Comparison of ENCODE assay signal across 18 cellular contexts in the genomic region with DNA sequence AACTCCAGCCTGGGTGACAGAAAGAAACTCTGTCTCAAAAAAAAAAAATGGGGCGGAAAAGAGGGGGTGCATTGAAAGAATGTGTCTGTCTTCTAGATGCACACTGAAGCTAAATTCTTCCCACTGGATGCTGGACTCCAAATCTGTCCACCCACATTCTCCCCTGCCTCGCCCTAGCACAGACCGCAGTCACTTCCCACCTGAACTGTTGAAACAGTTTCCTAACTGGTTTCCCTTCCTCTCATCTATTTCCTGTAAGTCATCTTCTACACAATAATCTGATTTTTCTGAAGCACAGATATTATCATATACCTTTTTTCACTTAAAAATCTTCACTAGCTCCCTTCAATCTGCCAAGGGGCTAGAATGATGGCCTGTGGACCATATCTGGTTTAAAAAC. TPM values are rescaled to one million over a fixed set of nuclear protein-coding genes. Genes with fewer than 3 reads are reported as not detected.
DNase-seq lines count a peak whose midpoint lies in the region; ATAC-seq lines count a peak whose summit lies in the region.
"Had no signal": no experiment of that assay in that cellular context is flagged by ENCODE, and none has a peak within 500 bp of the region (broad histone marks: within the 10 kb centered on the region; RNA-seq: fewer than 3 reads in every experiment).

No MANE protein-coding gene starts in this region.

- H3K27ac Mint-ChIP-seq in T-helper 2 cell treated with Interferon-gamma antibody and Interleukin-4, amounts not matched to agents 5 μg/mL and 100 μg/mL, for 36 hours, result peak overlapping the region; percentile 87
- peak overlapping the region; percentile 76 for H3K27ac Mint-ChIP-seq in activated naive CD8-positive, alpha-beta T cell treated with anti-CD3 and anti-CD28 coated beads, Interleukin-2, amount 10 ng/mL, durations not matched to agents 7 days and 5 days
- H3K27ac Mint-ChIP-seq: H9 had no signal

- peaks cover 10% of the 10 kb centered on the region for H3K9me3 Mint-ChIP-seq in T-helper 2 cell treated with Interferon-gamma antibody and Interleukin-4, amounts not matched to agents 5 μg/mL and 100 μg/mL, for 36 hours
- peaks cover 1% of the 10 kb centered on the region for H3K9me3 Mint-ChIP-seq in activated naive CD8-positive, alpha-beta T cell treated with anti-CD3 and anti-CD28 coated beads, Interleukin-2, amount 10 ng/mL, durations not matched to agents 7 days and 5 days

- H3K36me3 Mint-ChIP-seq in T-helper 2 cell treated with Interferon-gamma antibody and Interleukin-4, amounts not matched to agents 5 μg/mL and 100 μg/mL, for 36 hours (ENCODE audit: low read depth), result peaks cover 2% of the 10 kb centered on the region
- H3K36me3 Mint-ChIP-seq in activated naive CD8-positive, alpha-beta T cell treated with anti-CD3 and anti-CD28 coated beads, Interleukin-2, amount 10 ng/mL, durations not matched to agents 7 days and 5 days, result peaks cover 1% of the 10 kb centered on the region

- H3K4me3 Mint-ChIP-seq in T-helper 2 cell treated with Interferon-gamma antibody and Interleukin-4, amounts not matched to agents 5 μg/mL and 100 μg/mL, for 36 hours, result peak overlapping the region; percentile 71
- H3K4me3 Mint-ChIP-seq in activated naive CD8-positive, alpha-beta T cell treated with anti-CD3 and anti-CD28 coated beads, Interleukin-2, amount 10 ng/mL, durations not matched to agents 7 days and 5 days, result peak overlapping the region; percentile 24
- H3K4me3 Mint-ChIP-seq: H9 had no signal

- POLR2A ChIA-PET in activated naive CD8-positive, alpha-beta T cell treated with anti-CD3 and anti-CD28 coated beads, Interleukin-2, amount 10 ng/mL, durations not matched to agents 7 days and 5 days (lab: Charles Lee), result interaction anchor here (2.1 kb wide), 1 partner anchor 21 kb away, joined by 8 read pairs; a partner anchor contains a TSS

- DNase-seq in activated T-cell treated with anti-CD3 and anti-CD28 coated beads for 48 hours (ENCODE audit: low read depth) (peak; percentile 15), Ammon's horn (ENCODE audit: low spot score) (no peak)
- DNase-seq in activated T-cell treated with anti-CD3 and anti-CD28 coated beads, Interleukin-2, amount 50 U/mL, for 1 hour, result no peak
- peak; percentile 65 for DNase-seq in T-helper 2 cell treated with Interferon-gamma antibody and Interleukin-4, amounts not matched to agents 5 μg/mL and 100 μg/mL, for 36 hours (ENCODE audit: low spot score)
- DNase-seq in activated naive CD8-positive, alpha-beta T cell treated with anti-CD3 and anti-CD28 coated beads, Interleukin-2, amount 10 ng/mL, durations not matched to agents 7 days and 5 days, result no peak
- DNase-seq in stimulated activated naive CD4-positive, alpha-beta T cell treated with Interleukin-2 at 50 U/mL for 16 hours (lab: John Stamatoyannopoulos, UW), result peak; percentile 10
- DNase-seq: cerebellar nuclear complex, EL, H9, mesenchymal stem cell, NCI-H2171, nucleus accumbens, Right ventricle myocardium superior, small intestine had no signal

- ATAC-seq in activated naive CD8-positive, alpha-beta T cell treated with anti-CD3 and anti-CD28 coated beads, Interleukin-2, amount 10 ng/mL, durations not matched to agents 7 days and 5 days (ENCODE audit: low read depth), result peak; percentile 34
- no peak for ATAC-seq in GM19455 (IDR thresholded peaks at IDR 0.05; ENCODE audit: unreplicated experiment)
- ATAC-seq in GM18517 (IDR thresholded peaks at IDR 0.05; ENCODE audit: unreplicated experiment), result no peak

- peaks cover 58% of the 10 kb centered on the region for H3K4me1 Mint-ChIP-seq in T-helper 2 cell treated with Interferon-gamma antibody and Interleukin-4, amounts not matched to agents 5 μg/mL and 100 μg/mL, for 36 hours (ENCODE audit: low read depth)
- H3K4me1 Mint-ChIP-seq in activated naive CD8-positive, alpha-beta T cell treated with anti-CD3 and anti-CD28 coated beads, Interleukin-2, amount 10 ng/mL, durations not matched to agents 7 days and 5 days, result peaks cover 46% of the 10 kb centered on the region

- no peaks in the 10 kb centered on the region for H3K27me3 Mint-ChIP-seq in T-helper 2 cell treated with Interferon-gamma antibody and Interleukin-4, amounts not matched to agents 5 μg/mL and 100 μg/mL, for 36 hours (ENCODE audit: low read depth)
- H3K27me3 Mint-ChIP-seq in activated naive CD8-positive, alpha-beta T cell treated with anti-CD3 and anti-CD28 coated beads, Interleukin-2, amount 10 ng/mL, durations not matched to agents 7 days and 5 days, result no peaks in the 10 kb centered on the region

RNA-seq across cellular contexts. Expression of a gene that starts 1.5 kb away (rescaled TPM):
- total RNA-seq in activated naive CD8-positive, alpha-beta T cell treated with anti-CD3 and anti-CD28 coated beads, Interleukin-2, amount 10 ng/mL, durations not matched to agents 7 days and 5 days, result under 1 TPM; 0.08 to 0.17 TPM
- total RNA-seq: endothelial cell of umbilical vein had no signal

RNA-seq across cellular contexts. Expression of a gene that starts 15.6 kb away (rescaled TPM):
- not detected for total RNA-seq in activated naive CD8-positive, alpha-beta T cell treated with anti-CD3 and anti-CD28 coated beads, Interleukin-2, amount 10 ng/mL, durations not matched to agents 7 days and 5 days
- total RNA-seq: endothelial cell of umbilical vein, glomerular endothelial cell, H9, Right ventricle myocardium superior had no signal

RNA-seq across cellular contexts. Expression of a gene that starts 20.5 kb away (rescaled TPM):
- total RNA-seq in activated naive CD8-positive, alpha-beta T cell treated with anti-CD3 and anti-CD28 coated beads, Interleukin-2, amount 10 ng/mL, durations not matched to agents 7 days and 5 days, result 10 to 100 TPM; 51.7 to 53.5 TPM

RNA-seq across cellular contexts. Expression of a gene that starts 29.0 kb away (rescaled TPM):
- not detected for total RNA-seq in activated naive CD8-positive, alpha-beta T cell treated with anti-CD3 and anti-CD28 coated beads, Interleukin-2, amount 10 ng/mL, durations not matched to agents 7 days and 5 days
- total RNA-seq: endothelial cell of umbilical vein, glomerular endothelial cell, H9 had no signal

RNA-seq across cellular contexts. Expression of a gene that starts 42.2 kb away (rescaled TPM):
- total RNA-seq in activated naive CD8-positive, alpha-beta T cell treated with anti-CD3 and anti-CD28 coated beads, Interleukin-2, amount 10 ng/mL, durations not matched to agents 7 days and 5 days, result under 1 TPM; 0.58 to 0.62 TPM

Comparison
In these comparisons a context has a peak if more than half of its experiments do, and no peak if none do; other contexts are left out.
1. DNase-seq: peak in activated T-cell treated with anti-CD3 and anti-CD28 coated beads for 48 hours (single experiment), T-helper 2 cell treated with Interferon-gamma antibody and Interleukin-4, amounts not matched to agents 5 μg/mL and 100 μg/mL, for 36 hours (single experiment) and stimulated activated naive CD4-positive, alpha-beta T cell treated with Interleukin-2 at 50 U/mL for 16 hours (single experiment); none in activated T-cell treated with anti-CD3 and anti-CD28 coated beads, Interleukin-2, amount 50 U/mL, for 1 hour (single experiment), activated naive CD8-positive, alpha-beta T cell treated with anti-CD3 and anti-CD28 coated beads, Interleukin-2, amount 10 ng/mL, durations not matched to agents 7 days and 5 days (single experiment) and Ammon's horn (single experiment).